29 cellular contexts compared by ENCODE assay signal in the genomic region with DNA sequence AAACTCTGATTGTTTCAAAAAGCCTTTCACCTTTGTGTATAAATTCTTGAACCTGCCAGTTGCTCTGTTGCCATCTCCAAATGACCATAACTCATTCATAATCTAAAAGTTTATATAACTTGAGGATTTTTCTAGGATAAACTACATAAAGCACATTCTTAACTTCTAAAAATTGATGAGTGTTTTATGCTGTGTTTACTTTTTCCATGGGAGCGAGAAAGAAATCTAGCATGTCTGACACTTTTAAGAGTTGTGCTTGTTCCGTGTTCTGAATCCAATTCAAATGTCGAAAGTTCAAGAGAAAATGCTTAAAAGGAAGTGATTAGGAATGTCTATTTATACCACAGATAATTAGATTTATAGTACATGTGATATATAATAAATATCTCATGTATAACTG.
"Had no signal": no experiment of that assay in that cellular context is flagged by ENCODE, and none has a peak within 500 bp of the region (broad histone marks: within the 10 kb centered on the region; RNA-seq: fewer than 3 reads in every experiment).

No MANE protein-coding gene starts in this region.

- H3K27ac Mint-ChIP-seq: activated CD8-positive, alpha-beta T cell treated with anti-CD3 and anti-CD28 coated beads for 36 hours; activated T-helper 17 cell treated with anti-CD3 and anti-CD28 coated beads, Interleukin-2, amount 50 U/mL, for 72 hours; dendritic cell treated with granulocyte-macrophage colony-stimulating factor and Interleukin-4, amounts not matched to agents 40 ng/mL and 50 ng/mL, for 4 days; natural killer cell; progenitor cell of endocrine pancreas; stimulated activated memory B cell treated with anti-CD40 and anti-IgM and Interleukin-4, amounts not matched to agents 10 μg/mL and 1 μg/mL and 100 μg/mL, for 72 hours; stimulated activated naive CD8-positive, alpha-beta T cell treated with anti-CD3 and anti-CD28 coated beads, Interleukin-15, amount 100 ng/mL, for 72 hours; T-helper 17 cell had no signal

- H3K4me1 Mint-ChIP-seq: activated T-helper 17 cell treated with anti-CD3 and anti-CD28 coated beads, Interleukin-2, amount 50 U/mL, for 72 hours; natural killer cell; T-helper 17 cell had no signal

- H3K9me3 ChIP-seq: breast epithelium, esophagus squamous epithelium, right lobe of liver, thyroid gland had no signal

- H3K27ac ChIP-seq: breast epithelium, right lobe of liver, skin epidermis, thyroid gland had no signal

- ATAC-seq: activated CD8-positive, alpha-beta T cell treated with anti-CD3 and anti-CD28 coated beads for 36 hours; activated T-cell treated with anti-CD3 and anti-CD28 coated beads, Interleukin-2, amount 50 U/mL, for 4 hours; activated T-helper 17 cell treated with anti-CD3 and anti-CD28 coated beads, Interleukin-2, amount 50 U/mL, for 72 hours; left cardiac atrium; natural killer cell; right lobe of liver; SK-N-SH treated with all-trans-retinoic acid at 6 μM for 48 hours; stimulated activated memory B cell treated with anti-CD40 and anti-IgM and Interleukin-4, amounts not matched to agents 10 μg/mL and 1 μg/mL and 100 μg/mL, for 72 hours; stimulated activated naive CD8-positive, alpha-beta T cell treated with anti-CD3 and anti-CD28 coated beads, Interleukin-15, amount 100 ng/mL, for 72 hours; T-helper 17 cell had no signal

- H3K27me3 Mint-ChIP-seq: activated CD8-positive, alpha-beta T cell treated with anti-CD3 and anti-CD28 coated beads for 36 hours; progenitor cell of endocrine pancreas; stimulated activated memory B cell treated with anti-CD40 and anti-IgM and Interleukin-4, amounts not matched to agents 10 μg/mL and 1 μg/mL and 100 μg/mL, for 72 hours had no signal

- H3K9me3 Mint-ChIP-seq: activated CD8-positive, alpha-beta T cell treated with anti-CD3 and anti-CD28 coated beads for 36 hours; activated T-cell treated with anti-CD3 and anti-CD28 coated beads, Interleukin-2, amount 50 U/mL, for 4 hours; activated T-helper 17 cell treated with anti-CD3 and anti-CD28 coated beads, Interleukin-2, amount 50 U/mL, for 72 hours; dendritic cell treated with granulocyte-macrophage colony-stimulating factor and Interleukin-4, amounts not matched to agents 40 ng/mL and 50 ng/mL, for 4 days; stimulated activated memory B cell treated with anti-CD40 and anti-IgM and Interleukin-4, amounts not matched to agents 10 μg/mL and 1 μg/mL and 100 μg/mL, for 72 hours had no signal

- H3K4me1 ChIP-seq: breast epithelium, right lobe of liver, thyroid gland had no signal

- DNase-seq: activated CD4-positive, alpha-beta T cell treated with anti-CD3 and anti-CD28 coated beads, Interleukin-2, amount 50 U/mL, for 1 hour; activated CD8-positive, alpha-beta T cell treated with anti-CD3 and anti-CD28 coated beads for 36 hours; activated gamma-delta T cell treated with Interleukin-2 at 50 U/mL for 16 hours; activated naive CD4-positive, alpha-beta T cell treated with anti-CD3 and anti-CD28 coated beads, Interleukin-2, amount 50 U/mL, for 16 hours; activated T-cell treated with anti-CD3 and anti-CD28 coated beads, Interleukin-2, amount 50 U/mL, for 4 hours; central memory CD4-positive, alpha-beta T cell; effector CD4-positive, alpha-beta T cell; esophagus squamous epithelium; head of caudate nucleus; hippocampal formation; left cardiac atrium; mammary epithelial cell; midbrain; natural killer cell; right lobe of liver; stimulated activated CD4-positive, alpha-beta T cell treated with anti-CD3 and anti-CD28 coated beads, Interleukin-1b, Interleukin-23, amount 100 ng/mL, for 48 hours; stimulated activated CD4-positive, alpha-beta T cell treated with anti-CD3 and anti-CD28 coated beads, Interleukin-4, amount 100 ng/mL, for 4 hours; stimulated activated CD8-positive, alpha-beta memory T cell treated with anti-CD3 and anti-CD28 coated beads, Interleukin-4, amount 100 ng/mL, for 48 hours; stimulated activated naive CD8-positive, alpha-beta T cell treated with anti-CD3 and anti-CD28 coated beads, Interleukin-15, amount 100 ng/mL, for 72 hours; T-helper 17 cell; T1000; thyroid gland had no signal

- H3K36me3 ChIP-seq: breast epithelium, esophagus squamous epithelium, right lobe of liver, thyroid gland had no signal

- H3K27me3 ChIP-seq: breast epithelium, esophagus squamous epithelium, right lobe of liver, thyroid gland had no signal

- H3K4me3 Mint-ChIP-seq: activated CD8-positive, alpha-beta T cell treated with anti-CD3 and anti-CD28 coated beads for 36 hours; activated T-cell treated with anti-CD3 and anti-CD28 coated beads, Interleukin-2, amount 50 U/mL, for 4 hours; activated T-helper 17 cell treated with anti-CD3 and anti-CD28 coated beads, Interleukin-2, amount 50 U/mL, for 72 hours; dendritic cell treated with granulocyte-macrophage colony-stimulating factor and Interleukin-4, amounts not matched to agents 40 ng/mL and 50 ng/mL, for 4 days; natural killer cell; stimulated activated memory B cell treated with anti-CD40 and anti-IgM and Interleukin-4, amounts not matched to agents 10 μg/mL and 1 μg/mL and 100 μg/mL, for 72 hours; stimulated activated naive CD8-positive, alpha-beta T cell treated with anti-CD3 and anti-CD28 coated beads, Interleukin-15, amount 100 ng/mL, for 72 hours; T-helper 17 cell had no signal

- H3K4me3 ChIP-seq: breast epithelium, esophagus squamous epithelium, right lobe of liver, skin epidermis, thyroid gland had no signal
